18 cellular contexts compared by ENCODE assay signal in genomic region chr7:147804032-147804431, GRCh38.
A peak's percentile ranks its signal among the peaks of the same experiment; 100 is the strongest.
DNase-seq lines count a peak whose midpoint lies in the region; ATAC-seq and TF ChIP-seq lines count a peak whose summit lies in the region.
"Had no signal": no experiment of that assay in that cellular context is flagged by ENCODE, and none has a peak within 500 bp of the region (broad histone marks: within the 10 kb centered on the region; RNA-seq: fewer than 3 reads in every experiment).

No MANE protein-coding gene starts in this region.

- H3K27me3 Mint-ChIP-seq in endodermal cell (ENCODE audit: insufficient read depth), result no peaks in the 10 kb centered on the region
- H3K27me3 Mint-ChIP-seq: CD8-positive, alpha-beta memory T cell; T-cell had no signal

- no peaks in the 10 kb centered on the region for H3K36me3 Mint-ChIP-seq in endodermal cell (ENCODE audit: low read depth)
- H3K36me3 Mint-ChIP-seq: CD8-positive, alpha-beta memory T cell; T-cell had no signal

- no peaks in the 10 kb centered on the region for H3K27me3 ChIP-seq in endodermal cell (ENCODE audit: control insufficient read depth, insufficient read depth, low read length, poor library complexity, severe bottlenecking)
- no peaks in the 10 kb centered on the region for H3K27me3 ChIP-seq in esophagus squamous epithelium
- H3K27me3 ChIP-seq in heart right ventricle, result no peaks in the 10 kb centered on the region
- H3K27me3 ChIP-seq: BLaER1 treated with 17β-estradiol and CSF1 and Interleukin-3, amounts not matched to agents 10 nM and 100 nM had no signal

- intact Hi-C loops in esophagus squamous epithelium (cut with DNase I) (no loop called here), heart right ventricle (cut with DNase I) (no loop called here)

- TF ChIP-seq CTCF in AG10803 (conservative IDR thresholded peaks at IDR 0.05; ENCODE audit: low read length) (no peak), endodermal cell (conservative IDR thresholded peaks at IDR 0.05) (no peak), esophagus squamous epithelium (IDR thresholded peaks at IDR 0.05) (no peak), heart right ventricle (IDR thresholded peaks at IDR 0.05) (no peak)

- H3K4me1 ChIP-seq in endodermal cell (ENCODE audit: control insufficient read depth, insufficient read depth, low read length), result peaks cover 6% of the 10 kb centered on the region
- H3K4me1 ChIP-seq in esophagus squamous epithelium, result no peaks in the 10 kb centered on the region
- H3K4me1 ChIP-seq in heart right ventricle, result no peaks in the 10 kb centered on the region
- H3K4me1 ChIP-seq: BLaER1 treated with 17β-estradiol and CSF1 and Interleukin-3, amounts not matched to agents 10 nM and 100 nM had no signal

- no peak overlapping the region for H3K27ac Mint-ChIP-seq in endodermal cell
- H3K27ac Mint-ChIP-seq: CD8-positive, alpha-beta memory T cell; HFFc6; T-cell had no signal

- H3K4me3 ChIP-seq in AG10803 (ENCODE audit: low read length) (no peak overlapping the region), endodermal cell (ENCODE audit: low read length) (peak overlapping the region; percentile 25), esophagus squamous epithelium (no peak overlapping the region), heart right ventricle (no peak overlapping the region)
- H3K4me3 ChIP-seq: BLaER1 treated with 17β-estradiol and CSF1 and Interleukin-3, amounts not matched to agents 10 nM and 100 nM; SK-N-MC had no signal

- no peak for TF ChIP-seq POLR2A in esophagus squamous epithelium (IDR thresholded peaks at IDR 0.05)

- no peak overlapping the region for H3K9ac ChIP-seq in endodermal cell (ENCODE audit: extremely low read depth, low read length, poor library complexity, severe bottlenecking)
- H3K9ac ChIP-seq: BLaER1 treated with 17β-estradiol and CSF1 and Interleukin-3, amounts not matched to agents 10 nM and 100 nM had no signal

- no peaks in the 10 kb centered on the region for H3K36me3 ChIP-seq in endodermal cell (ENCODE audit: control insufficient read depth, insufficient read depth, low read length)
- no peaks in the 10 kb centered on the region for H3K36me3 ChIP-seq in esophagus squamous epithelium
- no peaks in the 10 kb centered on the region for H3K36me3 ChIP-seq in heart right ventricle
- H3K36me3 ChIP-seq: BLaER1 treated with 17β-estradiol and CSF1 and Interleukin-3, amounts not matched to agents 10 nM and 100 nM had no signal

- H3K9me3 ChIP-seq in endodermal cell (ENCODE audit: control insufficient read depth, low read length) (peaks cover 20% of the 10 kb centered on the region), esophagus squamous epithelium (no peaks in the 10 kb centered on the region), heart right ventricle (peaks cover 0 to 20% (median 0%) of the 10 kb centered on the region in 11 donors)

- no peak overlapping the region for H3K27ac ChIP-seq in endodermal cell (ENCODE audit: low read depth, low read length)
- H3K27ac ChIP-seq in esophagus squamous epithelium, result no peak overlapping the region
- H3K27ac ChIP-seq in heart right ventricle, result no peak overlapping the region
- H3K27ac ChIP-seq: BLaER1 treated with 17β-estradiol and CSF1 and Interleukin-3, amounts not matched to agents 10 nM and 100 nM; SK-N-MC had no signal

- peak; percentile 48 for DNase-seq in AG10803 (ENCODE audit: low read depth)
- peak; percentile 51 for DNase-seq in NCI-H1105 (lab: John Stamatoyannopoulos, UW)
- peak; percentile 84 for DNase-seq in NCI-H446 treated with DMSO at 0.1 percent for 48 hours (lab: John Stamatoyannopoulos, UW)
- DNase-seq in endodermal cell, result no peak
- no peak for DNase-seq in C1 segment of cervical spinal cord (lab: John Stamatoyannopoulos, UW)
- DNase-seq in esophagus squamous epithelium (lab: John Stamatoyannopoulos, UW), result no peak
- DNase-seq in heart right ventricle, result no peak
- DNase-seq: CD8-positive, alpha-beta memory T cell; DND-41; H7; HFFc6; IMR-90; NCI-H1048; NCI-H510A; Right ventricle myocardium superior; T-cell had no signal

- peaks cover 21% of the 10 kb centered on the region for H3K9me3 Mint-ChIP-seq in endodermal cell

- H3K4me3 Mint-ChIP-seq in endodermal cell, result no peak overlapping the region
- H3K4me3 Mint-ChIP-seq: CD8-positive, alpha-beta memory T cell; HFFc6; T-cell had no signal

- no peak for ATAC-seq in heart right ventricle
- ATAC-seq: T-cell had no signal

- no peaks in the 10 kb centered on the region for H3K4me1 Mint-ChIP-seq in endodermal cell
- H3K4me1 Mint-ChIP-seq: CD8-positive, alpha-beta memory T cell; T-cell had no signal

Comparison
In these comparisons a context has a peak if more than half of its experiments do, and no peak if none do; other contexts are left out.
1. DNase-seq: peak in AG10803 (single experiment), NCI-H1105 (single experiment) and NCI-H446 treated with DMSO at 0.1 percent for 48 hours (single experiment); none in endodermal cell (single experiment), C1 segment of cervical spinal cord (0 of 14), esophagus squamous epithelium (single experiment) and heart right ventricle (0 of 2).